Comparison of ENCODE assay signal across 26 cellular contexts in genomic region chr14:104148433-104149277, GRCh38. TPM values are rescaled to one million over a fixed set of nuclear protein-coding genes. Genes with fewer than 3 reads are reported as not detected.
DNase-seq lines count a peak whose midpoint lies in the region; ATAC-seq and TF ChIP-seq lines count a peak whose summit lies in the region.
"Had no signal": no experiment of that assay in that cellular context is flagged by ENCODE, and none has a peak within 500 bp of the region (broad histone marks: within the 10 kb centered on the region; RNA-seq: fewer than 3 reads in every experiment).

No MANE protein-coding gene starts in this region.

- peak overlapping the region; percentile 92 for H2BK15ac ChIP-seq in neuronal stem cell (ENCODE audit: low read length)

- peak overlapping the region; percentile 98 for H2BK5ac ChIP-seq in neuronal stem cell (ENCODE audit: low read length)

- H3K4me2 ChIP-seq in BLaER1 treated with 17β-estradiol and CSF1 and Interleukin-3, amounts not matched to agents 10 nM and 100 nM, result peak overlapping the region; percentile 49 to 79 (median 64); a peak in 21 of 22 replicates
- no peak overlapping the region for H3K4me2 ChIP-seq in neuronal stem cell (ENCODE audit: insufficient read depth, low read length, poor library complexity, severe bottlenecking)

- peaks cover 37% of the 10 kb centered on the region for H3K79me1 ChIP-seq in neuronal stem cell (ENCODE audit: low read depth, low read length)

- peak overlapping the region; percentile 73 for H3K23ac ChIP-seq in neuronal stem cell (ENCODE audit: low read depth, low read length, poor library complexity)

- no peak for DNase-seq in WERI-Rb-1
- peak; percentile 15 for DNase-seq in left ventricle myocardium superior
- DNase-seq in neuronal stem cell (ENCODE audit: low spot score), result no peak
- DNase-seq in Ammon's horn (ENCODE audit: low spot score), result no peak
- DNase-seq: activated B cell treated with CpG ODN at 0.5 μM for 24 hours; activated CD8-positive, alpha-beta T cell treated with anti-CD3 and anti-CD28 coated beads for 36 hours; activated naive CD4-positive, alpha-beta T cell treated with Interleukin-2 at 50 U/mL for 16 hours; activated T-cell treated with anti-CD3 and anti-CD28 coated beads, Interleukin-2, amount 50 U/mL, for 24 hours; amygdala; effector CD4-positive, alpha-beta T cell; GDM1; KG1; NCI-H1694 treated with DMSO at 0.1 percent for 48 hours; NCI-H774; occipital lobe; OCI-M1; sigmoid colon had no signal

- peak overlapping the region; percentile 96 for H2BK120ac ChIP-seq in neuronal stem cell (ENCODE audit: low read depth, low read length)

- H4K20me1 ChIP-seq in BLaER1 treated with 17β-estradiol and CSF1 and Interleukin-3, amounts not matched to agents 10 nM and 100 nM, result peaks cover 0 to 93% (median 62%) of the 10 kb centered on the region in 11 experiments; a peak in 15 of 22 replicates

- TF ChIP-seq CTCF in WERI-Rb-1 (IDR thresholded peaks at IDR 0.05; ENCODE audit: low read depth, low read length), result no peak

- peaks cover 23 to 55% (median 30%) of the 10 kb centered on the region in 10 experiments for H3K4me1 ChIP-seq in BLaER1 treated with 17β-estradiol and CSF1 and Interleukin-3, amounts not matched to agents 10 nM and 100 nM
- H3K4me1 ChIP-seq in neuronal stem cell (ENCODE audit: control insufficient read depth in 2 of 2, insufficient read depth in 1 of 2, low read depth in 1 of 2, low read length in 2 of 2), result peaks cover 36 to 43% of the 10 kb centered on the region in 2 donors
- H3K4me1 ChIP-seq: SJSA1 had no signal

- ATAC-seq in left ventricle myocardium superior, result no peak
- no peak for ATAC-seq in GM21367 (IDR thresholded peaks at IDR 0.05; ENCODE audit: unreplicated experiment)
- no peak for ATAC-seq in GM19463 (IDR thresholded peaks at IDR 0.05; ENCODE audit: unreplicated experiment)
- ATAC-seq in HG03045 (IDR thresholded peaks at IDR 0.05; ENCODE audit: unreplicated experiment), result no peak
- ATAC-seq: stimulated activated effector memory CD8-positive, alpha-beta T cell treated with anti-CD3 and anti-CD28 coated beads, Interleukin-12 subunit alpha, Interleukin-12 subunit beta, amount 100 ng/mL, for 72 hours had no signal

- peak overlapping the region; percentile 87 for H2AFZ ChIP-seq in neuronal stem cell (ENCODE audit: low read length)

- peaks cover 0 to 16% (median 9%) of the 10 kb centered on the region in 11 experiments; a peak in 8 of 22 replicates for H3K36me3 ChIP-seq in BLaER1 treated with 17β-estradiol and CSF1 and Interleukin-3, amounts not matched to agents 10 nM and 100 nM
- H3K36me3 ChIP-seq in WERI-Rb-1 (peaks cover 18% of the 10 kb centered on the region), neuronal stem cell (replicated peaks in 1 of 2; ENCODE audit: control insufficient read depth in 2 of 2, insufficient read depth in 2 of 2, low read length in 2 of 2) (peaks cover 6 to 9% of the 10 kb centered on the region in 2 donors)
- H3K36me3 ChIP-seq: left lung, sigmoid colon, SJSA1, suprapubic skin had no signal

- peak overlapping the region; percentile 97 for H3K14ac ChIP-seq in neuronal stem cell (ENCODE audit: low read length)

- H3K27me3 ChIP-seq in BLaER1 treated with 17β-estradiol and CSF1 and Interleukin-3, amounts not matched to agents 10 nM and 100 nM, result no peaks in the 10 kb centered on the region
- H3K27me3 ChIP-seq in WERI-Rb-1 (ENCODE audit: insufficient read depth, low read depth, severe bottlenecking) (no peaks in the 10 kb centered on the region), neuronal stem cell (ENCODE audit: control insufficient read depth in 3 of 3, insufficient read depth in 3 of 3, low read depth in 1 of 3, low read length in 3 of 3) (no peaks in the 10 kb centered on the region)
- H3K27me3 ChIP-seq: left lung, sigmoid colon had no signal

- H3K27ac ChIP-seq in BLaER1 treated with 17β-estradiol and CSF1 and Interleukin-3, amounts not matched to agents 10 nM and 100 nM, result peak overlapping the region in 2 of 11 experiments; percentile 21 to 22; a peak in 3 of 22 replicates
- H3K27ac ChIP-seq in WERI-Rb-1 (peak overlapping the region; percentile 90), neuronal stem cell (replicated peaks; ENCODE audit: low read length) (peak overlapping the region; percentile 87)
- H3K27ac ChIP-seq: left lung, SJSA1, suprapubic skin had no signal

- H3K9me3 ChIP-seq in BLaER1 treated with 17β-estradiol and CSF1 and Interleukin-3, amounts not matched to agents 10 nM and 100 nM (replicated peaks in 1 of 11), result no peaks in the 10 kb centered on the region
- H3K9me3 ChIP-seq in WERI-Rb-1 (ENCODE audit: severe bottlenecking) (no peaks in the 10 kb centered on the region), neuronal stem cell (replicated peaks in 1 of 2; ENCODE audit: control insufficient read depth in 2 of 2, insufficient read depth in 1 of 2, low read depth in 1 of 2, low read length in 2 of 2) (no peaks in the 10 kb centered on the region)
- H3K9me3 ChIP-seq: left lung, sigmoid colon, SJSA1, suprapubic skin had no signal

- no peak overlapping the region for H3K4ac ChIP-seq in neuronal stem cell (ENCODE audit: low read length)

- peak overlapping the region; percentile 99 for H2BK12ac ChIP-seq in neuronal stem cell (ENCODE audit: low read length)

- peak overlapping the region; percentile 99 for H2AK5ac ChIP-seq in neuronal stem cell (ENCODE audit: low read depth, low read length)

- intact Hi-C loops in left ventricle myocardium superior (cut with micrococcal nuclease), result no loop called here

- H3K9ac ChIP-seq in BLaER1 treated with 17β-estradiol and CSF1 and Interleukin-3, amounts not matched to agents 10 nM and 100 nM, result peak overlapping the region in 5 of 11 experiments; percentile 13 to 44 (median 29); a peak in 1 of 22 replicates
- H3K9ac ChIP-seq in neuronal stem cell (ENCODE audit: low read depth, low read length, poor library complexity), result peak overlapping the region; percentile 81

- H3K18ac ChIP-seq in neuronal stem cell (ENCODE audit: low read length), result peak overlapping the region; percentile 99

- no peak overlapping the region for H3K4me3 ChIP-seq in BLaER1 treated with 17β-estradiol and CSF1 and Interleukin-3, amounts not matched to agents 10 nM and 100 nM
- H3K4me3 ChIP-seq in WERI-Rb-1 (ENCODE audit: low read depth, low read length) (no peak overlapping the region), neuronal stem cell (ENCODE audit: low read length in 2 of 2) (no peak overlapping the region)
- H3K4me3 ChIP-seq: left lung, sigmoid colon, SJSA1, suprapubic skin had no signal

- peak overlapping the region; percentile 92 for H4K91ac ChIP-seq in neuronal stem cell (ENCODE audit: low read depth, low read length, poor library complexity)

- H4K8ac ChIP-seq in neuronal stem cell (ENCODE audit: low read depth, low read length), result peak overlapping the region; percentile 17

- WGBS in neuronal stem cell (ENCODE audit: extremely low coverage in 2 of 2, insufficient read length in 2 of 2, insufficient replicate concordance in 1 of 2), 2 donors, result no CpG with 5 or more reads among the region's 22 CpGs

RNA-seq across cellular contexts. Expression of gene KIF26A, which starts 10.3 kb away (rescaled TPM):
- 6.0 TPM for total RNA-seq in left ventricle myocardium superior
- 14.6 TPM for polyA plus RNA-seq in neuronal stem cell (2013, experiment 1 of 2)
- polyA plus RNA-seq in neuronal stem cell (2013, experiment 2 of 2), result 14.0 TPM
- total RNA-seq: activated B cell treated with CpG ODN at 0.5 μM for 24 hours had no signal
- polyA plus RNA-seq: CD14-positive monocyte had no signal
